1 cellular context compared by ENCODE assay signal in genomic region chr1:153688283-153688682, GRCh38.
TF ChIP-seq lines count a peak whose summit lies in the region.

No MANE protein-coding gene starts in this region.

TF ChIP-seq in WTC11, 78 proteins besides CTCF, POLR2A, EP300 and RAD21 (continued from another document):
- TF ChIP-seq AR (CRISPR knock-in tag; IDR thresholded peaks at IDR 0.05) (no peak), MYBL2 (CRISPR knock-in tag; IDR thresholded peaks at IDR 0.05) (no peak)
